ENCODE assay signal across 1 cellular context in the genomic region with DNA sequence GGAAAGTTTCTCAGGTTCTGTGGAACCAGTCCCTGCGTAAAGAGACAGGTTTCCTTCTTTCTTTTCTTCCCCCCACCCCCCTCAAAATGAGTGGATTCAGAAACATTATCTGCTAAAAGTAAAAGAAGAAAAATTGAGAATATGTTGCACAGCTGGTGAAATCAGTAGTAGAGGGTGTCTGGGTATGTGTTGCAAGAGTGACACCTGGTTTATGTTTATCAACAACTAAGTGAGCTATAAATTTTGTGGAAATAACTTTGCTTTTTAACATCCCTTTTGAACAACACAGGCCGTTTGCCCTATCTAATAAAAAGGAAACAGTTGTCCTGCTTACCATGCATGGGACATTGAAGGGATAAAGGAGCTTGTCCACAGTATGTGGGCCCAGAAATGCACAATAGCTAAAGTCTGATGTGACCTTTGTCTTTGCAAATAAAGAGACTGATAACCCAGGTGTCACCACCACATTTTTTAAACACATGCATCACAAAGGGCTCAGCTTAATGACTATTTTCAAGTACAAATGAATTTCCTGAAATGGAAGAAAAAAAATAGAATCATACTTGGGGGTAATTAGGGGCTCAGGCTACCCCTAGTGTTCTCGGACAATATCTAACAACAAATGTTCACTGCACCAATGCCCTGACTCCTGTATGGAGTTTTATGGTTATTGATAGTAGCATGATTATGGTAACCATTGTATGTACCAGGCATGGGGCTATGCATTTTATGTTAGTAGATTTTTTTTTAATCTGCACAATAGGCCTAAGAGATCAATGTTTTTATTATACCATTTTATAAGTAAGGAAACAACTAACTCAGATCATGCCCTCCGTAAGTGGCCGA.
TF ChIP-seq lines count a peak whose summit lies in the region.

No MANE protein-coding gene starts in this region.

TF ChIP-seq in HepG2, 621 proteins besides CTCF, POLR2A, EP300 and RAD21 (continued from another document):
- TF ChIP-seq, protein P1, sequence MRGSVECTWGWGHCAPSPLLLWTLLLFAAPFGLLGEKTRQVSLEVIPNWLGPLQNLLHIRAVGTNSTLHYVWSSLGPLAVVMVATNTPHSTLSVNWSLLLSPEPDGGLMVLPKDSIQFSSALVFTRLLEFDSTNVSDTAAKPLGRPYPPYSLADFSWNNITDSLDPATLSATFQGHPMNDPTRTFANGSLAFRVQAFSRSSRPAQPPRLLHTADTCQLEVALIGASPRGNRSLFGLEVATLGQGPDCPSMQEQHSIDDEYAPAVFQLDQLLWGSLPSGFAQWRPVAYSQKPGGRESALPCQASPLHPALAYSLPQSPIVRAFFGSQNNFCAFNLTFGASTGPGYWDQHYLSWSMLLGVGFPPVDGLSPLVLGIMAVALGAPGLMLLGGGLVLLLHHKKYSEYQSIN (CRISPR knock-in tag; IDR thresholded peaks at IDR 0.05; ENCODE audit: borderline replicate concordance) = no peak
- TF ChIP-seq ZNF598 (CRISPR knock-in tag; IDR thresholded peaks at IDR 0.05; ENCODE audit: borderline replicate concordance) (no peak), ZNF10 (CRISPR knock-in tag; IDR thresholded peaks at IDR 0.05; ENCODE audit: borderline replicate concordance, low read depth) (no peak), MAZ (IDR thresholded peaks at IDR 0.05; ENCODE audit: borderline replicate concordance, low read depth, low read length) (no peak), MAZ (CRISPR knock-in tag; IDR thresholded peaks at IDR 0.05; ENCODE audit: low read depth) (no peak), ZNF430 (CRISPR knock-in tag; IDR thresholded peaks at IDR 0.05) (no peak), EED (CRISPR knock-in tag; IDR thresholded peaks at IDR 0.05) (no peak), ZIK1 (CRISPR knock-in tag; IDR thresholded peaks at IDR 0.05; ENCODE audit: borderline replicate concordance, low read depth) (no peak), ZNF766 (CRISPR knock-in tag; IDR thresholded peaks at IDR 0.05; ENCODE audit: borderline replicate concordance) (no peak), HDAC6 (IDR thresholded peaks at IDR 0.05; ENCODE audit: low read depth, low read length) (no peak), SALL2 (CRISPR knock-in tag; IDR thresholded peaks at IDR 0.05) (no peak), REST (IDR thresholded peaks at IDR 0.05; ENCODE audit: borderline replicate concordance in 1 of 2, low read depth in 1 of 2, low read length in 2 of 2) (0 out of 4 replicates have a peak, but pooled peaks of 1 of the 2 experiments have one; percentile 45), PATZ1 (CRISPR knock-in tag; IDR thresholded peaks at IDR 0.05) (peak; percentile 62; the same call in 1 of the 2 replicates), RELA (CRISPR knock-in tag; IDR thresholded peaks at IDR 0.05) (no peak), CHCHD3 (CRISPR knock-in tag; IDR thresholded peaks at IDR 0.05) (no peak), TBP (CRISPR knock-in tag; IDR thresholded peaks at IDR 0.05) (no peak), ZNF619 (CRISPR knock-in tag; IDR thresholded peaks at IDR 0.05) (no peak), ELF3 (CRISPR knock-in tag; IDR thresholded peaks at IDR 0.05) (peak; percentile 90), BORCS8-MEF2B (CRISPR knock-in tag; IDR thresholded peaks at IDR 0.05) (no peak), ZNF292 (CRISPR knock-in tag; IDR thresholded peaks at IDR 0.05; ENCODE audit: borderline replicate concordance, low read depth) (0 out of 2 replicates have a peak, but pooled peaks have one; percentile 51), ZBTB26 (CRISPR knock-in tag; IDR thresholded peaks at IDR 0.05; ENCODE audit: borderline replicate concordance) (no peak), SMARCC2 (IDR thresholded peaks at IDR 0.05) (peak; percentile 74; the same call in 1 of the 2 replicates), ZNF773 (CRISPR knock-in tag; IDR thresholded peaks at IDR 0.05; ENCODE audit: borderline replicate concordance) (no peak), REXO4 (CRISPR knock-in tag; IDR thresholded peaks at IDR 0.05; ENCODE audit: borderline replicate concordance) (no peak), ZNF451 (CRISPR knock-in tag; IDR thresholded peaks at IDR 0.05) (no peak), ISL2 (CRISPR knock-in tag; IDR thresholded peaks at IDR 0.05) (peak; percentile 88), ZNF367 (CRISPR knock-in tag; IDR thresholded peaks at IDR 0.05; ENCODE audit: borderline replicate concordance) (no peak), ZNF101 (CRISPR knock-in tag; IDR thresholded peaks at IDR 0.05; ENCODE audit: borderline replicate concordance, low read depth) (no peak), MED8 (CRISPR knock-in tag; IDR thresholded peaks at IDR 0.05; ENCODE audit: insufficient replicate concordance) (no peak), ZNF775 (CRISPR knock-in tag; IDR thresholded peaks at IDR 0.05; ENCODE audit: borderline replicate concordance) (no peak), ZNF468 (CRISPR knock-in tag; IDR thresholded peaks at IDR 0.05) (no peak), ETS1 (CRISPR knock-in tag; IDR thresholded peaks at IDR 0.05) (no peak), RFX1 (IDR thresholded peaks at IDR 0.05) (no peak)
- TF ChIP-seq, protein P2, sequence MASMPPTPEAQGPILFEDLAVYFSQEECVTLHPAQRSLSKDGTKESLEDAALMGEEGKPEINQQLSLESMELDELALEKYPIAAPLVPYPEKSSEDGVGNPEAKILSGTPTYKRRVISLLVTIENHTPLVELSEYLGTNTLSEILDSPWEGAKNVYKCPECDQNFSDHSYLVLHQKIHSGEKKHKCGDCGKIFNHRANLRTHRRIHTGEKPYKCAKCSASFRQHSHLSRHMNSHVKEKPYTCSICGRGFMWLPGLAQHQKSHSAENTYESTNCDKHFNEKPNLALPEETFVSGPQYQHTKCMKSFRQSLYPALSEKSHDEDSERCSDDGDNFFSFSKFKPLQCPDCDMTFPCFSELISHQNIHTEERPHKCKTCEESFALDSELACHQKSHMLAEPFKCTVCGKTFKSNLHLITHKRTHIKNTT (CRISPR knock-in tag; IDR thresholded peaks at IDR 0.05) = no peak
- TF ChIP-seq, protein P3, sequence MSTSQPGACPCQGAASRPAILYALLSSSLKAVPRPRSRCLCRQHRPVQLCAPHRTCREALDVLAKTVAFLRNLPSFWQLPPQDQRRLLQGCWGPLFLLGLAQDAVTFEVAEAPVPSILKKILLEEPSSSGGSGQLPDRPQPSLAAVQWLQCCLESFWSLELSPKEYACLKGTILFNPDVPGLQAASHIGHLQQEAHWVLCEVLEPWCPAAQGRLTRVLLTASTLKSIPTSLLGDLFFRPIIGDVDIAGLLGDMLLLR (CRISPR knock-in tag; IDR thresholded peaks at IDR 0.05) = no peak
